ENCODE assay signal across 25 cellular contexts in genomic region chr1:223077434-223077833, GRCh38.
A peak's percentile ranks its signal among the peaks of the same experiment; 100 is the strongest.
DNase-seq lines count a peak whose midpoint lies in the region; ATAC-seq and TF ChIP-seq lines count a peak whose summit lies in the region.
"Had no signal": no experiment of that assay in that cellular context is flagged by ENCODE, and none has a peak within 500 bp of the region (broad histone marks: within the 10 kb centered on the region; RNA-seq: fewer than 3 reads in every experiment).

No MANE protein-coding gene starts in this region.

- H3K4me1 ChIP-seq in left ventricle myocardium inferior (peaks cover 56% of the 10 kb centered on the region), right atrium auricular region (peaks cover 0 to 44% of the 10 kb centered on the region in 2 donors), upper lobe of left lung (peaks cover 33 to 50% (median 41%) of the 10 kb centered on the region in 4 donors)
- H3K4me1 ChIP-seq: A549 had no signal

- peak overlapping the region; percentile 80 for H3K27ac ChIP-seq in left ventricle myocardium inferior (replicated peaks)
- H3K27ac ChIP-seq in right atrium auricular region, result peak overlapping the region in 1 of 2 donors; percentile 13
- H3K27ac ChIP-seq in upper lobe of left lung, result peak overlapping the region; percentile 54 to 85 (median 78)
- H3K27ac ChIP-seq: A549, esophagus muscularis mucosa, vagina had no signal

- H3K36me3 Mint-ChIP-seq in WTC11, result no peaks in the 10 kb centered on the region
- no peaks in the 10 kb centered on the region for H3K36me3 Mint-ChIP-seq in activated naive CD4-positive, alpha-beta T cell treated with anti-CD3 and anti-CD28 coated beads, Interleukin-2, amount 10 ng/mL, durations not matched to agents 7 days and 5 days
- H3K36me3 Mint-ChIP-seq: stimulated activated effector memory CD8-positive, alpha-beta T cell treated with anti-CD3 and anti-CD28 coated beads, Interleukin-12 subunit alpha, Interleukin-12 subunit beta, amount 100 ng/mL, for 72 hours had no signal

- H3K27ac Mint-ChIP-seq in WTC11, result no peak overlapping the region
- H3K27ac Mint-ChIP-seq in activated naive CD4-positive, alpha-beta T cell treated with anti-CD3 and anti-CD28 coated beads, Interleukin-2, amount 10 ng/mL, durations not matched to agents 7 days and 5 days, result no peak overlapping the region
- H3K27ac Mint-ChIP-seq: activated CD4-positive, alpha-beta T cell treated with anti-CD3 and anti-CD28 coated beads for 36 hours; effector memory CD8-positive, alpha-beta T cell; stimulated activated effector memory CD8-positive, alpha-beta T cell treated with anti-CD3 and anti-CD28 coated beads, Interleukin-12 subunit alpha, Interleukin-12 subunit beta, amount 100 ng/mL, for 72 hours had no signal

- no peaks in the 10 kb centered on the region for H3K9me3 Mint-ChIP-seq in WTC11
- no peaks in the 10 kb centered on the region for H3K9me3 Mint-ChIP-seq in activated naive CD4-positive, alpha-beta T cell treated with anti-CD3 and anti-CD28 coated beads, Interleukin-2, amount 10 ng/mL, durations not matched to agents 7 days and 5 days
- H3K9me3 Mint-ChIP-seq: effector memory CD8-positive, alpha-beta T cell; stimulated activated effector memory CD8-positive, alpha-beta T cell treated with anti-CD3 and anti-CD28 coated beads, Interleukin-12 subunit alpha, Interleukin-12 subunit beta, amount 100 ng/mL, for 72 hours had no signal

- intact Hi-C loops in left ventricle myocardium inferior (cut with micrococcal nuclease), result no loop called here

- no peak for TF ChIP-seq EP300 in upper lobe of left lung (IDR thresholded peaks at IDR 0.05)

- H3K27me3 ChIP-seq in left ventricle myocardium inferior (ENCODE audit: low read depth) (no peaks in the 10 kb centered on the region), right atrium auricular region (no peaks in the 10 kb centered on the region), upper lobe of left lung (no peaks in the 10 kb centered on the region)
- H3K27me3 ChIP-seq: esophagus muscularis mucosa, vagina had no signal

- POLR2A ChIA-PET in WTC11 (lab: Charles Lee), result no interaction called here

- peaks cover 55% of the 10 kb centered on the region for H3K27me3 Mint-ChIP-seq in WTC11 (ENCODE audit: low read depth)
- H3K27me3 Mint-ChIP-seq in activated naive CD4-positive, alpha-beta T cell treated with anti-CD3 and anti-CD28 coated beads, Interleukin-2, amount 10 ng/mL, durations not matched to agents 7 days and 5 days, result peaks cover 10% of the 10 kb centered on the region
- H3K27me3 Mint-ChIP-seq: activated CD4-positive, alpha-beta T cell treated with anti-CD3 and anti-CD28 coated beads for 36 hours had no signal

- H3K4me1 Mint-ChIP-seq in WTC11, result peaks cover 54% of the 10 kb centered on the region
- no peaks in the 10 kb centered on the region for H3K4me1 Mint-ChIP-seq in activated naive CD4-positive, alpha-beta T cell treated with anti-CD3 and anti-CD28 coated beads, Interleukin-2, amount 10 ng/mL, durations not matched to agents 7 days and 5 days
- H3K4me1 Mint-ChIP-seq: activated CD4-positive, alpha-beta T cell treated with anti-CD3 and anti-CD28 coated beads for 36 hours; stimulated activated effector memory CD8-positive, alpha-beta T cell treated with anti-CD3 and anti-CD28 coated beads, Interleukin-12 subunit alpha, Interleukin-12 subunit beta, amount 100 ng/mL, for 72 hours had no signal

- H3K4me3 Mint-ChIP-seq in WTC11, result no peak overlapping the region
- H3K4me3 Mint-ChIP-seq in activated naive CD4-positive, alpha-beta T cell treated with anti-CD3 and anti-CD28 coated beads, Interleukin-2, amount 10 ng/mL, durations not matched to agents 7 days and 5 days, result no peak overlapping the region
- H3K4me3 Mint-ChIP-seq: activated CD4-positive, alpha-beta T cell treated with anti-CD3 and anti-CD28 coated beads for 36 hours; effector memory CD8-positive, alpha-beta T cell; stimulated activated effector memory CD8-positive, alpha-beta T cell treated with anti-CD3 and anti-CD28 coated beads, Interleukin-12 subunit alpha, Interleukin-12 subunit beta, amount 100 ng/mL, for 72 hours had no signal

- 70 to 71% methylated on average over 13 to 14 of the region's 14 CpGs for WGBS in upper lobe of left lung, 2 donors

- no peak for TF ChIP-seq POLR2A in upper lobe of left lung (IDR thresholded peaks at IDR 0.05)

- CTCF ChIA-PET in WTC11 (lab: Charles Lee), result interaction anchor here (0.7 to 5.4 kb wide), 5 partner anchors 12 to 1263 kb away, joined by 3 to 32 read pairs (median 4); no protein-coding TSS in a partner anchor
- CTCF ChIA-PET in activated naive CD4-positive, alpha-beta T cell treated with anti-CD3 and anti-CD28 coated beads, Interleukin-2, amount 10 ng/mL, durations not matched to agents 7 days and 5 days (lab: Charles Lee), result interaction anchor here (1.0 to 1.7 kb wide), 2 partner anchors 12 to 339 kb away, joined by 5 read pairs; no protein-coding TSS in a partner anchor

- H3K9me3 ChIP-seq in left ventricle myocardium inferior (replicated peaks) (no peaks in the 10 kb centered on the region), right atrium auricular region (no peaks in the 10 kb centered on the region), upper lobe of left lung (no peaks in the 10 kb centered on the region)
- H3K9me3 ChIP-seq: A549, esophagus muscularis mucosa, vagina had no signal

- H3K36me3 ChIP-seq in left ventricle myocardium inferior (no peaks in the 10 kb centered on the region), right atrium auricular region (no peaks in the 10 kb centered on the region), upper lobe of left lung (no peaks in the 10 kb centered on the region)
- H3K36me3 ChIP-seq: esophagus muscularis mucosa, vagina had no signal

- DNase-seq in left ventricle myocardium inferior (peak; percentile 56), right atrium auricular region (ENCODE audit: low spot score) (no peak), WTC11 (ENCODE audit: low spot score) (peak; percentile 42), iPS-NIHi7 (ENCODE audit: extremely low spot score) (peak; percentile 41), upper lobe of left lung (peak; percentile 61 to 69), COR-L47 (lab: John Stamatoyannopoulos, UW) (no peak)
- no peak for DNase-seq in activated CD4-positive, CD25-positive, alpha-beta regulatory T cell treated with anti-CD3 and anti-CD28 coated beads, Interleukin-2, amount 50 U/mL, for 72 hours
- DNase-seq in activated naive CD4-positive, alpha-beta T cell treated with anti-CD3 and anti-CD28 coated beads, Interleukin-2, amount 10 ng/mL, durations not matched to agents 7 days and 5 days, result no peak
- DNase-seq: activated CD4-positive, alpha-beta T cell treated with anti-CD3 and anti-CD28 coated beads for 36 hours; activated gamma-delta T cell; activated T-cell treated with anti-CD3 and anti-CD28 coated beads, Interleukin-2, amount 50 U/mL, for 1 hour; Calu3; DND-41; effector memory CD8-positive, alpha-beta T cell; hypothalamus; islet precursor cell; KG1; NCI-H146; nucleus accumbens; substantia nigra had no signal

- TF ChIP-seq CTCF in left ventricle myocardium inferior (IDR thresholded peaks at IDR 0.05; ENCODE audit: borderline replicate concordance), result peak; percentile 56
- TF ChIP-seq CTCF in right atrium auricular region (IDR thresholded peaks at IDR 0.05), result peak in 1 of 2 donors; percentile 40
- no peak for TF ChIP-seq CTCF in WTC11 (IDR thresholded peaks at IDR 0.05)
- TF ChIP-seq CTCF in upper lobe of left lung (IDR thresholded peaks at IDR 0.05), result peak; percentile 23 to 55 (median 52)

- ATAC-seq in WTC11 (peak; percentile 11; the same call in 1 of the 2 replicates), upper lobe of left lung (ENCODE audit: low FRiP score in 2 of 2) (peak in 1 of 2 donors; percentile 42)
- ATAC-seq: A549; activated CD4-positive, alpha-beta T cell treated with anti-CD3 and anti-CD28 coated beads for 36 hours; effector memory CD8-positive, alpha-beta T cell; stimulated activated effector memory CD8-positive, alpha-beta T cell treated with anti-CD3 and anti-CD28 coated beads, Interleukin-12 subunit alpha, Interleukin-12 subunit beta, amount 100 ng/mL, for 72 hours had no signal

- H3K4me3 ChIP-seq in left ventricle myocardium inferior (no peak overlapping the region), right atrium auricular region (no peak overlapping the region), upper lobe of left lung (no peak overlapping the region)
- H3K4me3 ChIP-seq: A549, esophagus muscularis mucosa, smooth muscle cell, vagina had no signal

TF ChIP-seq in WTC11, 78 proteins besides CTCF, POLR2A, EP300 and RAD21 (continues in another document):
- TF ChIP-seq ZNF121 (CRISPR knock-in tag; IDR thresholded peaks at IDR 0.05) (no peak), ZNF423 (CRISPR knock-in tag; IDR thresholded peaks at IDR 0.05) (no peak), MLX (CRISPR knock-in tag; IDR thresholded peaks at IDR 0.05) (no peak), JUN (CRISPR knock-in tag; IDR thresholded peaks at IDR 0.05) (no peak), ZNF671 (CRISPR knock-in tag; IDR thresholded peaks at IDR 0.05) (no peak), OVOL2 (CRISPR knock-in tag; IDR thresholded peaks at IDR 0.05; ENCODE audit: borderline replicate concordance) (no peak), ZNF317 (CRISPR knock-in tag; IDR thresholded peaks at IDR 0.05; ENCODE audit: borderline replicate concordance, low read depth) (no peak), ZNF416 (CRISPR knock-in tag; IDR thresholded peaks at IDR 0.05) (no peak), KAT7 (CRISPR knock-in tag; IDR thresholded peaks at IDR 0.05; ENCODE audit: borderline replicate concordance) (no peak), SOX15 (CRISPR knock-in tag; IDR thresholded peaks at IDR 0.05) (no peak), IRF2 (CRISPR knock-in tag; IDR thresholded peaks at IDR 0.05; ENCODE audit: borderline replicate concordance, low read depth) (no peak), SMAD4 (CRISPR knock-in tag; IDR thresholded peaks at IDR 0.05) (no peak), EMX1 (CRISPR knock-in tag; IDR thresholded peaks at IDR 0.05) (no peak), ZBTB21 (CRISPR knock-in tag; IDR thresholded peaks at IDR 0.05; ENCODE audit: borderline replicate concordance) (no peak)

Comparison
In these comparisons a context has a peak if more than half of its experiments do, and no peak if none do; other contexts are left out.
1. DNase-seq: peak in left ventricle myocardium inferior (single experiment), WTC11 (single experiment), iPS-NIHi7 (single experiment) and upper lobe of left lung (2 of 2); none in right atrium auricular region (single experiment), activated CD4-positive, CD25-positive, alpha-beta regulatory T cell treated with anti-CD3 and anti-CD28 coated beads, Interleukin-2, amount 50 U/mL, for 72 hours (single experiment), COR-L47 (single experiment) and activated naive CD4-positive, alpha-beta T cell treated with anti-CD3 and anti-CD28 coated beads, Interleukin-2, amount 10 ng/mL, durations not matched to agents 7 days and 5 days (single experiment).